Comparison of ENCODE assay signal across 1 cellular context in genomic region chr5:171615201-171616001, GRCh38.
TF ChIP-seq lines count a peak whose summit lies in the region.

No MANE protein-coding gene starts in this region.

TF ChIP-seq in K562, 482 proteins besides CTCF, POLR2A, EP300 and RAD21 (continued from another document):
- TF ChIP-seq BCLAF1 (IDR thresholded peaks at IDR 0.05; ENCODE audit: borderline replicate concordance in 1 of 2, control insufficient read depth in 1 of 2, low read depth in 2 of 2, low read length in 1 of 2), result no peak
- TF ChIP-seq ZNF398 (CRISPR knock-in tag; IDR thresholded peaks at IDR 0.05), result no peak
- no peak for TF ChIP-seq ZNF165 (CRISPR knock-in tag; IDR thresholded peaks at IDR 0.05; ENCODE audit: borderline replicate concordance)
